ENCODE assay signal across 17 cellular contexts in the genomic region with DNA sequence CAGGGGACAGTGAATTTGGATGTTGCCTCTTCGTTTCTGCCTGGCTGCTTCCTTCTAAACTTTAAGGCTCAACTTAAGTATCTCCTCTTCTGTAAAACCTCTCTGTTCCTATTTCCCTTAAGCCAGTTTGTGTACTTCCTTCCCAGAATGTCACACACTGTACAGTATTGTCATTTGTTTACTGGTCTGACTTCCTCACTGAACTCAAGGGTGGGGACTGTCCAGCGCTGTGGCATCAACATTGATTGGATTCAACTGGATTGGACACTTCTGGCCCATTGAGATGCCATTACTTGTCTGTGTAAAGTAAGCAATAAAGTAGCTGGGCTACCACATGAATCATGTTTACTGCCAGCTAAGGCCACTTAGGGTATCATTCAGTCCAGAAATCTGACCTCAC.
DNase-seq lines count a peak whose midpoint lies in the region; ATAC-seq and TF ChIP-seq lines count a peak whose summit lies in the region.
"Had no signal": no experiment of that assay in that cellular context is flagged by ENCODE, and none has a peak within 500 bp of the region (broad histone marks: within the 10 kb centered on the region; RNA-seq: fewer than 3 reads in every experiment).

No MANE protein-coding gene starts in this region.

- POLR2A ChIA-PET in HEK293T (lab: Yijun Ruan, JAX), result no interaction called here

- CTCF ChIA-PET in HEK293T (lab: Yijun Ruan, JAX), result no interaction called here

- TF ChIP-seq CTCF in neutrophil (IDR thresholded peaks at IDR 0.05) (no peak), upper lobe of right lung (IDR thresholded peaks at IDR 0.05) (no peak)

- H3K27me3 ChIP-seq in neutrophil, result no peaks in the 10 kb centered on the region
- H3K27me3 ChIP-seq in upper lobe of right lung, result no peaks in the 10 kb centered on the region
- H3K27me3 ChIP-seq: BLaER1, SJCRH30 had no signal

- H3K36me3 ChIP-seq in neutrophil (peaks cover 14% of the 10 kb centered on the region), upper lobe of right lung (no peaks in the 10 kb centered on the region)
- H3K36me3 ChIP-seq: SJCRH30 had no signal

- H3K27ac ChIP-seq in neutrophil, result peak overlapping the region; percentile 39
- H3K27ac ChIP-seq in upper lobe of right lung, result peak overlapping the region; percentile 38
- H3K27ac ChIP-seq: 22Rv1, BLaER1, SJCRH30 had no signal

- no peaks in the 10 kb centered on the region for H3K9me3 ChIP-seq in neutrophil
- no peaks in the 10 kb centered on the region for H3K9me3 ChIP-seq in upper lobe of right lung
- H3K9me3 ChIP-seq: BLaER1, SJCRH30 had no signal

- H3K4me1 ChIP-seq in neutrophil (ENCODE audit: control insufficient read depth in 1 of 2, insufficient read depth in 1 of 2, low read depth in 1 of 2, low read length in 1 of 2) (peaks cover 0 to 10% of the 10 kb centered on the region in 2 experiments), upper lobe of right lung (peaks cover 44% of the 10 kb centered on the region)
- H3K4me1 ChIP-seq: SJCRH30 had no signal

- ATAC-seq in left lobe of liver, result peak; percentile 57
- peak; percentile 88 for ATAC-seq in upper lobe of right lung
- ATAC-seq in HG03565 (IDR thresholded peaks at IDR 0.05; ENCODE audit: unreplicated experiment), result no peak

- H3K4me3 ChIP-seq in neutrophil (ENCODE audit: low read depth in 1 of 2, low read length in 1 of 2) (no peak overlapping the region), upper lobe of right lung (no peak overlapping the region)
- H3K4me3 ChIP-seq: BLaER1, SJCRH30 had no signal

- intact Hi-C loops in upper lobe of right lung (cut with DNase I), result no loop called here

- DNase-seq in DMS53 (lab: John Stamatoyannopoulos, UW) (peak; percentile 8), DMS53 treated with DMSO at 0.1 percent for 48 hours (lab: John Stamatoyannopoulos, UW; ENCODE audit: unreplicated experiment) (no peak), left lobe of liver (ENCODE audit: low spot score) (no peak), upper lobe of right lung (no peak), Kasumi-1 (lab: John Stamatoyannopoulos, UW) (no peak), HEK293T (ENCODE audit: extremely low spot score) (no peak)
- DNase-seq: DMS153, HFFc6, MM.1S, NCI-H1105 treated with DMSO at 0.1 percent for 48 hours, NCI-H446, NCI-H82, SJCRH30 had no signal

TF ChIP-seq in HEK293T, 16 proteins besides CTCF, POLR2A, EP300 and RAD21:
- TF ChIP-seq BHLHE40 (IDR thresholded peaks at IDR 0.05; ENCODE audit: borderline replicate concordance) (no peak), FOXM1 (IDR thresholded peaks at IDR 0.05; ENCODE audit: borderline replicate concordance) (no peak), TARDBP (IDR thresholded peaks at IDR 0.05) (no peak), ARNT (IDR thresholded peaks at IDR 0.05) (no peak), LEF1 (IDR thresholded peaks at IDR 0.05; ENCODE audit: borderline replicate concordance) (no peak), ELF4 (IDR thresholded peaks at IDR 0.05) (no peak), CTBP1 (IDR thresholded peaks at IDR 0.05; ENCODE audit: borderline replicate concordance) (no peak), SP1 (IDR thresholded peaks at IDR 0.05) (no peak), ZNF384 (IDR thresholded peaks at IDR 0.05) (no peak), L3MBTL2 (conservative IDR thresholded peaks at IDR 0.05) (no peak), FOXK2 (IDR thresholded peaks at IDR 0.05) (no peak), NFRKB (IDR thresholded peaks at IDR 0.05) (no peak), FOXA1 (IDR thresholded peaks at IDR 0.05) (no peak), HDGF (IDR thresholded peaks at IDR 0.05; ENCODE audit: borderline replicate concordance) (no peak), SUZ12 (IDR thresholded peaks at IDR 0.05) (no peak)
- TF ChIP-seq, protein P1, sequence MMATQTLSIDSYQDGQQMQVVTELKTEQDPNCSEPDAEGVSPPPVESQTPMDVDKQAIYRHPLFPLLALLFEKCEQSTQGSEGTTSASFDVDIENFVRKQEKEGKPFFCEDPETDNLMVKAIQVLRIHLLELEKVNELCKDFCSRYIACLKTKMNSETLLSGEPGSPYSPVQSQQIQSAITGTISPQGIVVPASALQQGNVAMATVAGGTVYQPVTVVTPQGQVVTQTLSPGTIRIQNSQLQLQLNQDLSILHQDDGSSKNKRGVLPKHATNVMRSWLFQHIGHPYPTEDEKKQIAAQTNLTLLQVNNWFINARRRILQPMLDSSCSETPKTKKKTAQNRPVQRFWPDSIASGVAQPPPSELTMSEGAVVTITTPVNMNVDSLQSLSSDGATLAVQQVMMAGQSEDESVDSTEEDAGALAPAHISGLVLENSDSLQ (IDR thresholded peaks at IDR 0.05), result no peak
